8 cellular contexts compared by ENCODE assay signal in genomic region chr22:21629262-21630149, GRCh38. TPM values are rescaled to one million over a fixed set of nuclear protein-coding genes. Genes with fewer than 3 reads are reported as not detected.
DNase-seq lines count a peak whose midpoint lies in the region; ATAC-seq and TF ChIP-seq lines count a peak whose summit lies in the region.

A gene with protein sequence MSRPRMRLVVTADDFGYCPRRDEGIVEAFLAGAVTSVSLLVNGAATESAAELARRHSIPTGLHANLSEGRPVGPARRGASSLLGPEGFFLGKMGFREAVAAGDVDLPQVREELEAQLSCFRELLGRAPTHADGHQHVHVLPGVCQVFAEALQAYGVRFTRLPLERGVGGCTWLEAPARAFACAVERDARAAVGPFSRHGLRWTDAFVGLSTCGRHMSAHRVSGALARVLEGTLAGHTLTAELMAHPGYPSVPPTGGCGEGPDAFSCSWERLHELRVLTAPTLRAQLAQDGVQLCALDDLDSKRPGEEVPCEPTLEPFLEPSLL (minus strand): TSS chr22:21630022. CDS start chr22:21630014, 8 bp downstream.

- peak; percentile 76 for TF ChIP-seq CTCF in kidney epithelial cell (IDR thresholded peaks at IDR 0.05; ENCODE audit: insufficient read depth, low read length, poor library complexity, severe bottlenecking)

- H3K27me3 Mint-ChIP-seq in central memory CD8-positive, alpha-beta T cell, result no peaks in the 10 kb centered on the region

- H3K36me3 ChIP-seq in kidney epithelial cell (ENCODE audit: control insufficient read depth, insufficient read depth, low read length), result no peaks in the 10 kb centered on the region

- DNase-seq in Ammon's horn (ENCODE audit: low spot score) (peak; percentile 95), NCI-H446 treated with DMSO at 0.1 percent for 48 hours (lab: John Stamatoyannopoulos, UW) (peak; percentile 76), kidney epithelial cell (ENCODE audit: low read depth) (peak; percentile 80)
- peak; percentile 89 to 92 for DNase-seq in central memory CD8-positive, alpha-beta T cell (ENCODE audit: low spot score in 2 of 2)
- peak; percentile 98 for DNase-seq in stimulated activated CD4-positive, alpha-beta T cell treated with anti-CD3 and anti-CD28 coated beads, Interleukin-15, amount 100 ng/mL, for 24 hours

- peak; percentile 77 for TF ChIP-seq POLR2A in GM19099 (IDR thresholded peaks at IDR 0.05; ENCODE audit: extremely low read depth, insufficient read length, low read depth)

- H3K4me3 ChIP-seq in kidney epithelial cell (ENCODE audit: low read depth, low read length), result peak within 1 kb of the TSS; percentile 100

- no peaks in the 10 kb centered on the region for H3K27me3 ChIP-seq in kidney epithelial cell (ENCODE audit: control insufficient read depth, insufficient read depth, low read length)

- peaks cover 39% of the 10 kb centered on the region for H3K4me1 Mint-ChIP-seq in central memory CD8-positive, alpha-beta T cell

- no peaks in the 10 kb centered on the region for H3K9me3 Mint-ChIP-seq in central memory CD8-positive, alpha-beta T cell

- H3K4me3 Mint-ChIP-seq in central memory CD8-positive, alpha-beta T cell, result peak within 1 kb of the TSS; percentile 88

- ATAC-seq in HG03378 (IDR thresholded peaks at IDR 0.05; ENCODE audit: unreplicated experiment), result peak; percentile 71
- peak; percentile 83 to 86 for ATAC-seq in activated CD4-positive, CD25-positive, alpha-beta regulatory T cell treated with anti-CD3 and anti-CD28 coated beads, Interleukin-2, amount 50 U/mL, for 24 hours
- ATAC-seq in central memory CD8-positive, alpha-beta T cell (replicated peaks; ENCODE audit: extremely low read depth, poor library complexity, severe bottlenecking), result peak; percentile 92

- H3K27ac Mint-ChIP-seq in central memory CD8-positive, alpha-beta T cell (ENCODE audit: low read depth), result peak within 1 kb of the TSS; percentile 81

- H3K36me3 Mint-ChIP-seq in central memory CD8-positive, alpha-beta T cell (ENCODE audit: insufficient read depth), result peaks cover 19% of the 10 kb centered on the region

RNA-seq across cellular contexts. Expression of the gene that starts here (rescaled TPM):
- total RNA-seq in kidney epithelial cell, result 95.5 and 128 TPM in 2 replicates

Comparison
In these comparisons a context has a peak if more than half of its experiments do, and no peak if none do; other contexts are left out.
1. Peak in every context shown above with its lines: DNase-seq, ATAC-seq and H3K4me3 ChIP-seq.